In the genomic region with DNA sequence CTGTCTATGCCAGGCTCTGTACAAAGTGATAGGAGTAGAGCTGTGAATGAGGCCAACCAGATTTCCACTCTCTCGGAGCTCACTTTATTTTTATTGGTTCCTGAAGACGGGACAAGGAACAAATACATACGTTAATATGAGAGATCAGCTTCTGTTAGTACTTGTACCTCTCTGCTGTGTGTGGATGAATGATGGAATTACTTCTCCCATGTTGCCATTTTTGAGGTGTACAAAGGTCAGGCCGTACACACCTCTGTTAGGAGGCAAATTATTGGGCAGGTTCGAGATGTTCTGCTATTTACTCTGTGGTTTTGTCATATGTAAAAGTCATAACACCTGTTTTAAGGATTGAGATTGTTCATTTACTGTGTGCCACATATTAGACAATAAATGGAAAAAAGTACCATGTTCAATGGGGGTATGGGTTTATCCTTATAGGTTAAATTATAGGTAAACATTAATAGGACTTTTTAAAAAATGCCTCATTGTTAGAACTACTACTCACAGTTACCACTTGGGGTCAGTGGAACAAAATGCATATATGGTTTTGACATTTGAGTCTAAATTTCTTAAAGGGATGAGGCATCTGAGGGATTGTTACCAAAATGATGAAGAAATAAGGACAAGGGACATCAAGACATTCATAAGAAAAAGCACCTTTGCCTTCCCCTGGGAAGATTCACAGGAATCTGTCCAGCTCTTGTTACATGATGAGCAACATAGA, we compare ENCODE assay signal across 10 cellular contexts. TPM values are rescaled to one million over a fixed set of nuclear protein-coding genes. Genes with fewer than 3 reads are reported as not detected.
DNase-seq lines count a peak whose midpoint lies in the region; ATAC-seq and TF ChIP-seq lines count a peak whose summit lies in the region.
"Had no signal": no experiment of that assay in that cellular context is flagged by ENCODE, and none has a peak within 500 bp of the region (broad histone marks: within the 10 kb centered on the region; RNA-seq: fewer than 3 reads in every experiment).

No MANE protein-coding gene starts in this region.

- no peak for ATAC-seq in T-cell (replicated peaks in 1 of 4)
- ATAC-seq in HG03520 (IDR thresholded peaks at IDR 0.05; ENCODE audit: unreplicated experiment) = no peak

- peak overlapping the region; percentile 34 to 99 (median 99) for H3K4me3 Mint-ChIP-seq in T-cell
- peak overlapping the region in 2 of 5 donors; percentile 96 to 98 for H3K4me3 Mint-ChIP-seq in immature natural killer cell

- no peaks in the 10 kb centered on the region for H3K27me3 Mint-ChIP-seq in T-cell
- H3K27me3 Mint-ChIP-seq in immature natural killer cell (ENCODE audit: low read depth in 3 of 3) = peaks cover 12 to 28% (median 17%) of the 10 kb centered on the region in 3 donors

- TF ChIP-seq CTCF in 22Rv1 (IDR thresholded peaks at IDR 0.05) = peak; percentile 37
- TF ChIP-seq CTCF in GM12864 (IDR thresholded peaks at IDR 0.05; ENCODE audit: low read depth, low read length, missing control alignments) = peak; percentile 35

- H3K9me3 Mint-ChIP-seq in T-cell = no peaks in the 10 kb centered on the region
- H3K9me3 Mint-ChIP-seq in immature natural killer cell = peaks cover 0 to 2% (median 0%) of the 10 kb centered on the region in 6 donors

- H3K27ac Mint-ChIP-seq in T-cell (peak overlapping the region; percentile 96 to 98), immature natural killer cell (peak overlapping the region in 5 of 6 donors; percentile 13 to 98 (median 95))

- POLR2A ChIA-PET in T-cell (lab: Charles Lee) = interaction anchor here (0.8 to 8.3 kb wide), 5 partner anchors 16 to 183 kb away, joined by 3 to 121 read pairs (median 4); partner anchors contain the start of genes C12orf60 (in 1 of the 2) and WBP11 (in 1 of the 2)

- H3K4me3 ChIP-seq in GM12864 (ENCODE audit: low read depth, low read length) = no peak overlapping the region

- peaks cover 45 to 54% (median 47%) of the 10 kb centered on the region in 3 donors for H3K4me1 Mint-ChIP-seq in T-cell
- peaks cover 47 to 52% of the 10 kb centered on the region in 2 donors for H3K4me1 Mint-ChIP-seq in immature natural killer cell

- CTCF ChIA-PET in T-cell (lab: Charles Lee) = interaction anchor here (0.5 to 9.8 kb wide), 7 partner anchors 8 to 219 kb away, joined by 3 to 122 read pairs (median 6); partner anchors contain the start of genes C12orf60 (in 1 of the 2) and WBP11 (in 1 of the 2)

- H3K36me3 Mint-ChIP-seq in T-cell (no peaks in the 10 kb centered on the region), immature natural killer cell (no peaks in the 10 kb centered on the region)

- no peak for DNase-seq in GM12864 (ENCODE audit: low read depth)
- no peak for DNase-seq in T-cell
- no peak for DNase-seq in immature natural killer cell
- DNase-seq in kidney glomerular epithelial cell (lab: John Stamatoyannopoulos, UW) = no peak
- no peak for DNase-seq in NCI-H1417 treated with DMSO at 0.1 percent for 48 hours (lab: John Stamatoyannopoulos, UW)
- DNase-seq in T-helper 9 cell = no peak
- DNase-seq: NCI-H82 had no signal

- peak overlapping the region; percentile 52 for H3K27ac ChIP-seq in 22Rv1

RNA-seq across cellular contexts. Expression of gene WBP11, which starts 26.9 kb away (rescaled TPM):
- total RNA-seq in T-cell = 100 to 1,000 TPM in 2 of 5 donors, 10 to 100 TPM in 3; 72.6 to 122 (median 80.6) TPM
- 10 to 100 TPM; 27.1 to 73.5 (median 47.5) TPM for polyA plus RNA-seq in immature natural killer cell

RNA-seq across cellular contexts. Expression of gene C12orf60, which starts 27.1 kb away (rescaled TPM):
- total RNA-seq in T-cell = 1 to 10 TPM in 2 of 5 donors, under 1 TPM in 2, not detected in 1; 0.50 to 1.4 (median 0.93) TPM
- polyA plus RNA-seq in immature natural killer cell = 1 to 10 TPM in 1 of 3 donors, under 1 TPM in 1, not detected in 1; 0.57 to 1.1 TPM

RNA-seq across cellular contexts. Expression of gene SMCO3, which starts 37.6 kb away (rescaled TPM):
- not detected for total RNA-seq in T-cell
- polyA plus RNA-seq in immature natural killer cell = under 1 TPM in 1 of 3 donors, not detected in 2; 0.10 TPM
- total RNA-seq: epithelial cell of proximal tubule had no signal
